In the genomic region with DNA sequence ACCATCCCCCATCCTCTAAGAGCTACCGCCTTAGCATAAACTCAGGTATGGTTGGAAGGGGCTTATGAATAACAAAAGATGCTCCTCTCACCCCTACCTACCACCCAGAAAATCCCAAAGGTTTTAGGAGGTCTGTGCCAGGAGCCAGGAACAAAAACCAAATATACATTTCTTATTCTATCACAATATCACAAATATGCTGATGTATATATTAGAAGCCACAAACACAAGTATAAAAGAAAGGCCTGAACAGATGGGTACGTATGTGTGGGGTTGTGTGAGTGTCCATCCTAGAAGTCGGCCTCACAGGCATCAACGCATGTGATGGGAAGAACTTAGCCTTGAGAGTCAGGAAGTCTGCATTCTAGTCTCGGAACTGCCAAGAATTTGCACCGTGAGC, we compare ENCODE assay signal across 2 cellular contexts.
TF ChIP-seq lines count a peak whose summit lies in the region.

No MANE protein-coding gene starts in this region.

TF ChIP-seq in GM23338, 12 proteins besides CTCF, POLR2A, EP300 and RAD21:
- TF ChIP-seq ZNF114 (CRISPR knock-in tag; IDR thresholded peaks at IDR 0.05), result no peak
- TF ChIP-seq ZNF331 (CRISPR knock-in tag; IDR thresholded peaks at IDR 0.05; ENCODE audit: low read depth), result no peak
- TF ChIP-seq EZH2 (IDR thresholded peaks at IDR 0.05; ENCODE audit: low read depth, unreplicated experiment), result no peak
- TF ChIP-seq, protein P1, sequence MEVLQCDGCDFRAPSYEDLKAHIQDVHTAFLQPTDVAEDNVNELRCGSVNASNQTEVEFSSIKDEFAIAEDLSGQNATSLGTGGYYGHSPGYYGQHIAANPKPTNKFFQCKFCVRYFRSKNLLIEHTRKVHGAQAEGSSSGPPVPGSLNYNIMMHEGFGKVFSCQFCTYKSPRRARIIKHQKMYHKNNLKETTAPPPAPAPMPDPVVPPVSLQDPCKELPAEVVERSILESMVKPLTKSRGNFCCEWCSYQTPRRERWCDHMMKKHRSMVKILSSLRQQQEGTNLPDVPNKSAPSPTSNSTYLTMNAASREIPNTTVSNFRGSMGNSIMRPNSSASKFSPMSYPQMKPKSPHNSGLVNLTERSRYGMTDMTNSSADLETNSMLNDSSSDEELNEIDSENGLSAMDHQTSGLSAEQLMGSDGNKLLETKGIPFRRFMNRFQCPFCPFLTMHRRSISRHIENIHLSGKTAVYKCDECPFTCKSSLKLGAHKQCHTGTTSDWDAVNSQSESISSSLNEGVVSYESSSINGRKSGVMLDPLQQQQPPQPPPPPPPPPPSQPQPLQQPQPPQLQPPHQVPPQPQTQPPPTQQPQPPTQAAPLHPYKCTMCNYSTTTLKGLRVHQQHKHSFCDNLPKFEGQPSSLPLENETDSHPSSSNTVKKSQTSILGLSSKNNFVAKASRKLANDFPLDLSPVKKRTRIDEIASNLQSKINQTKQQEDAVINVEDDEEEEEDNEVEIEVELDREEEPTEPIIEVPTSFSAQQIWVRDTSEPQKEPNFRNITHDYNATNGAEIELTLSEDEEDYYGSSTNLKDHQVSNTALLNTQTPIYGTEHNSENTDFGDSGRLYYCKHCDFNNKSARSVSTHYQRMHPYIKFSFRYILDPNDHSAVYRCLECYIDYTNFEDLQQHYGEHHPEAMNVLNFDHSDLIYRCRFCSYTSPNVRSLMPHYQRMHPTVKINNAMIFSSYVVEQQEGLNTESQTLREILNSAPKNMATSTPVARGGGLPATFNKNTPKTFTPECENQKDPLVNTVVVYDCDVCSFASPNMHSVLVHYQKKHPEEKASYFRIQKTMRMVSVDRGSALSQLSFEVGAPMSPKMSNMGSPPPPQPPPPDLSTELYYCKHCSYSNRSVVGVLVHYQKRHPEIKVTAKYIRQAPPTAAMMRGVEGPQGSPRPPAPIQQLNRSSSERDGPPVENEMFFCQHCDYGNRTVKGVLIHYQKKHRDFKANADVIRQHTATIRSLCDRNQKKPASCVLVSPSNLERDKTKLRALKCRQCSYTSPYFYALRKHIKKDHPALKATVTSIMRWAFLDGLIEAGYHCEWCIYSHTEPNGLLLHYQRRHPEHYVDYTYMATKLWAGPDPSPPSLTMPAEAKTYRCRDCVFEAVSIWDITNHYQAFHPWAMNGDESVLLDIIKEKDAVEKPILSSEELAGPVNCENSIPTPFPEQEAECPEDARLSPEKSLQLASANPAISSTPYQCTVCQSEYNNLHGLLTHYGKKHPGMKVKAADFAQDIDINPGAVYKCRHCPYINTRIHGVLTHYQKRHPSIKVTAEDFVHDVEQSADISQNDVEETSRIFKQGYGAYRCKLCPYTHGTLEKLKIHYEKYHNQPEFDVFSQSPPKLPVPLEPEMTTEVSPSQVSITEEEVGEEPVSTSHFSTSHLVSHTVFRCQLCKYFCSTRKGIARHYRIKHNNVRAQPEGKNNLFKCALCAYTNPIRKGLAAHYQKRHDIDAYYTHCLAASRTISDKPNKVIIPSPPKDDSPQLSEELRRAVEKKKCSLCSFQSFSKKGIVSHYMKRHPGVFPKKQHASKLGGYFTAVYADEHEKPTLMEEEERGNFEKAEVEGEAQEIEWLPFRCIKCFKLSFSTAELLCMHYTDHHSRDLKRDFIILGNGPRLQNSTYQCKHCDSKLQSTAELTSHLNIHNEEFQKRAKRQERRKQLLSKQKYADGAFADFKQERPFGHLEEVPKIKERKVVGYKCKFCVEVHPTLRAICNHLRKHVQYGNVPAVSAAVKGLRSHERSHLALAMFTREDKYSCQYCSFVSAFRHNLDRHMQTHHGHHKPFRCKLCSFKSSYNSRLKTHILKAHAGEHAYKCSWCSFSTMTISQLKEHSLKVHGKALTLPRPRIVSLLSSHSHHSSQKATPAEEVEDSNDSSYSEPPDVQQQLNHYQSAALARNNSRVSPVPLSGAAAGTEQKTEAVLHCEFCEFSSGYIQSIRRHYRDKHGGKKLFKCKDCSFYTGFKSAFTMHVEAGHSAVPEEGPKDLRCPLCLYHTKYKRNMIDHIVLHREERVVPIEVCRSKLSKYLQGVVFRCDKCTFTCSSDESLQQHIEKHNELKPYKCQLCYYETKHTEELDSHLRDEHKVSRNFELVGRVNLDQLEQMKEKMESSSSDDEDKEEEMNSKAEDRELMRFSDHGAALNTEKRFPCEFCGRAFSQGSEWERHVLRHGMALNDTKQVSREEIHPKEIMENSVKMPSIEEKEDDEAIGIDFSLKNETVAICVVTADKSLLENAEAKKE (CRISPR knock-in tag; IDR thresholded peaks at IDR 0.05), result no peak
- TF ChIP-seq POLR2AphosphoS5 (IDR thresholded peaks at IDR 0.05; ENCODE audit: low read depth), result no peak

TF ChIP-seq in K562, 482 proteins besides CTCF, POLR2A, EP300 and RAD21:
- no peak for TF ChIP-seq ZNF561 (CRISPR knock-in tag; conservative IDR thresholded peaks at IDR 0.05)
- TF ChIP-seq MAFG (tag; conservative IDR thresholded peaks at IDR 0.05), result peak; percentile 41
- TF ChIP-seq HEY1 (CRISPR knock-in tag; IDR thresholded peaks at IDR 0.05; ENCODE audit: borderline replicate concordance), result no peak
- TF ChIP-seq ZNF445 (CRISPR knock-in tag; IDR thresholded peaks at IDR 0.05; ENCODE audit: low read depth), result no peak
- TF ChIP-seq RBM39 (optimal IDR thresholded peaks at IDR 0.05; ENCODE audit: low read depth, low read length), result no peak
- TF ChIP-seq TFAM (CRISPR knock-in tag; conservative IDR thresholded peaks at IDR 0.05), result no peak
- no peak for TF ChIP-seq FOXA3 (CRISPR knock-in tag; conservative IDR thresholded peaks at IDR 0.05 in 1 of 2, IDR thresholded peaks at IDR 0.05 in 1 of 2)
- no peak for TF ChIP-seq POLR2B (IDR thresholded peaks at IDR 0.05; ENCODE audit: low read depth, partially characterized antibody)
- peak; percentile 44; the same call in 1 of the 2 replicates for TF ChIP-seq C11orf30 (IDR thresholded peaks at IDR 0.05; ENCODE audit: low read depth)
- no peak for TF ChIP-seq RCOR1 (IDR thresholded peaks at IDR 0.05; ENCODE audit: borderline replicate concordance in 1 of 2, low read depth in 2 of 2, low read length in 2 of 2)
- no peak for TF ChIP-seq MEF2A (IDR thresholded peaks at IDR 0.05; ENCODE audit: control insufficient read depth, low read depth, low read length)
- TF ChIP-seq ZNF311 (CRISPR knock-in tag; IDR thresholded peaks at IDR 0.05), result no peak
- no peak for TF ChIP-seq HNRNPLL (IDR thresholded peaks at IDR 0.05; ENCODE audit: low read depth, low read length, poor library complexity, severe bottlenecking)
- peak; percentile 40 for TF ChIP-seq RFX1 (IDR thresholded peaks at IDR 0.05)
- no peak for TF ChIP-seq ZBTB8A (IDR thresholded peaks at IDR 0.05; ENCODE audit: partially characterized antibody)
- TF ChIP-seq ADNP (tag; IDR thresholded peaks at IDR 0.05), result no peak
- peak; percentile 51 for TF ChIP-seq ZNF316 (IDR thresholded peaks at IDR 0.05)
- TF ChIP-seq ZNF3 (CRISPR knock-in tag; IDR thresholded peaks at IDR 0.05), result no peak
- TF ChIP-seq ZNF644 (tag; IDR thresholded peaks at IDR 0.05; ENCODE audit: low read depth), result no peak
- no peak for TF ChIP-seq SIN3B (IDR thresholded peaks at IDR 0.05; ENCODE audit: low read depth)
- no peak for TF ChIP-seq ZNF511 (CRISPR knock-in tag; IDR thresholded peaks at IDR 0.05)
- TF ChIP-seq ZNF518B (CRISPR knock-in tag; IDR thresholded peaks at IDR 0.05), result no peak
- no peak for TF ChIP-seq HOXB6 (CRISPR knock-in tag; IDR thresholded peaks at IDR 0.05; ENCODE audit: borderline replicate concordance)
- TF ChIP-seq POU5F1 (IDR thresholded peaks at IDR 0.05; ENCODE audit: borderline replicate concordance, low read depth, low read length, partially characterized antibody), result no peak
- TF ChIP-seq MGA (IDR thresholded peaks at IDR 0.05), result no peak
- TF ChIP-seq NUFIP1 (IDR thresholded peaks at IDR 0.05; ENCODE audit: partially characterized antibody), result no peak
- TF ChIP-seq RBM14 (IDR thresholded peaks at IDR 0.05; ENCODE audit: borderline replicate concordance, insufficient read depth, low read depth, low read length), result no peak
- TF ChIP-seq LEF1 (IDR thresholded peaks at IDR 0.05), result no peak
TF ChIP-seq in K562: peak in this region for 4.
